In genomic region chr7:44976746-44977196, GRCh38 we compare ENCODE assay signal across 15 cellular contexts. TPM values are rescaled to one million over a fixed set of nuclear protein-coding genes. Genes with fewer than 3 reads are reported as not detected.
A peak's percentile ranks its signal among the peaks of the same experiment; 100 is the strongest.
DNase-seq lines count a peak whose midpoint lies in the region; ATAC-seq and TF ChIP-seq lines count a peak whose summit lies in the region.
"Had no signal": no experiment of that assay in that cellular context is flagged by ENCODE, and none has a peak within 500 bp of the region (broad histone marks: within the 10 kb centered on the region; RNA-seq: fewer than 3 reads in every experiment).

No MANE protein-coding gene starts in this region.

- no peaks in the 10 kb centered on the region for H3K9me3 ChIP-seq in esophagus squamous epithelium
- H3K9me3 ChIP-seq: ovary, transverse colon had no signal

- H3K36me3 Mint-ChIP-seq in activated CD4-positive, alpha-beta T cell treated with anti-CD3 and anti-CD28 coated beads, Interleukin-2, amount 10 ng/mL, durations not matched to agents 7 days and 5 days (ENCODE audit: low read depth) = peaks cover 70% of the 10 kb centered on the region
- peaks cover 62% of the 10 kb centered on the region for H3K36me3 Mint-ChIP-seq in activated naive CD8-positive, alpha-beta T cell treated with anti-CD3 and anti-CD28 coated beads, Interleukin-2, amount 50 U/mL, for 24 hours (ENCODE audit: low read depth)
- peaks cover 96% of the 10 kb centered on the region for H3K36me3 Mint-ChIP-seq in stimulated activated effector memory CD8-positive, alpha-beta T cell treated with anti-CD3 and anti-CD28 coated beads, Interleukin-12 subunit alpha, Interleukin-12 subunit beta, amount 100 ng/mL, for 72 hours

- peaks cover 62% of the 10 kb centered on the region for H3K4me1 Mint-ChIP-seq in activated CD4-positive, alpha-beta T cell treated with anti-CD3 and anti-CD28 coated beads, Interleukin-2, amount 10 ng/mL, durations not matched to agents 7 days and 5 days
- H3K4me1 Mint-ChIP-seq in activated naive CD8-positive, alpha-beta T cell treated with anti-CD3 and anti-CD28 coated beads, Interleukin-2, amount 50 U/mL, for 24 hours = peaks cover 69% of the 10 kb centered on the region
- peaks cover 72% of the 10 kb centered on the region for H3K4me1 Mint-ChIP-seq in stimulated activated effector memory CD8-positive, alpha-beta T cell treated with anti-CD3 and anti-CD28 coated beads, Interleukin-12 subunit alpha, Interleukin-12 subunit beta, amount 100 ng/mL, for 72 hours

- POLR2A ChIA-PET in activated CD4-positive, alpha-beta T cell treated with anti-CD3 and anti-CD28 coated beads, Interleukin-2, amount 10 ng/mL, durations not matched to agents 7 days and 5 days (lab: Charles Lee) = no interaction called here

- TF ChIP-seq POLR2A in NB4 (IDR thresholded peaks at IDR 0.05; ENCODE audit: extremely low read depth, insufficient read length) (no peak), esophagus squamous epithelium (IDR thresholded peaks at IDR 0.05) (no peak)

- intact Hi-C loops in esophagus squamous epithelium (cut with DNase I) = no loop called here

- no peak for ATAC-seq in activated naive CD8-positive, alpha-beta T cell treated with anti-CD3 and anti-CD28 coated beads, Interleukin-2, amount 50 U/mL, for 24 hours
- no peak for ATAC-seq in stimulated activated effector memory CD8-positive, alpha-beta T cell treated with anti-CD3 and anti-CD28 coated beads, Interleukin-12 subunit alpha, Interleukin-12 subunit beta, amount 100 ng/mL, for 72 hours
- ATAC-seq in HG02623 (IDR thresholded peaks at IDR 0.05; ENCODE audit: unreplicated experiment) (no peak), GM19328 (IDR thresholded peaks at IDR 0.05; ENCODE audit: unreplicated experiment) (no peak)

- 84 to 93% methylated on average over 3 to 14 of the region's 17 CpGs for WGBS in esophagus squamous epithelium, 2 donors

- H3K4me3 ChIP-seq in NB4 (ENCODE audit: low read depth, low read length) = peak overlapping the region; percentile 89
- H3K4me3 ChIP-seq in esophagus squamous epithelium = peak overlapping the region in 2 of 4 donors; percentile 28 to 57
- H3K4me3 ChIP-seq: ovary had no signal

- TF ChIP-seq CTCF in NB4 (IDR thresholded peaks at IDR 0.05; ENCODE audit: low read depth, low read length) (no peak), esophagus squamous epithelium (IDR thresholded peaks at IDR 0.05) (no peak)

- H3K27ac ChIP-seq in esophagus squamous epithelium = peak overlapping the region in 2 of 4 donors; percentile 35 to 74
- H3K27ac ChIP-seq: ovary had no signal

- CTCF ChIA-PET in activated CD4-positive, alpha-beta T cell treated with anti-CD3 and anti-CD28 coated beads, Interleukin-2, amount 10 ng/mL, durations not matched to agents 7 days and 5 days (lab: Charles Lee) = interaction anchor here (0.6 to 1.1 kb wide), 3 partner anchors 21 to 159 kb away, joined by 3 to 4 read pairs (median 4); no protein-coding TSS in a partner anchor

- no peaks in the 10 kb centered on the region for H3K27me3 Mint-ChIP-seq in activated CD4-positive, alpha-beta T cell treated with anti-CD3 and anti-CD28 coated beads, Interleukin-2, amount 10 ng/mL, durations not matched to agents 7 days and 5 days
- H3K27me3 Mint-ChIP-seq in activated naive CD8-positive, alpha-beta T cell treated with anti-CD3 and anti-CD28 coated beads, Interleukin-2, amount 50 U/mL, for 24 hours = no peaks in the 10 kb centered on the region

- peaks cover 0 to 23% (median 0%) of the 10 kb centered on the region in 3 donors for H3K36me3 ChIP-seq in esophagus squamous epithelium
- H3K36me3 ChIP-seq: ovary, transverse colon had no signal

- peak overlapping the region; percentile 95 for H3K27ac Mint-ChIP-seq in activated CD4-positive, alpha-beta T cell treated with anti-CD3 and anti-CD28 coated beads, Interleukin-2, amount 10 ng/mL, durations not matched to agents 7 days and 5 days
- H3K27ac Mint-ChIP-seq in activated naive CD8-positive, alpha-beta T cell treated with anti-CD3 and anti-CD28 coated beads, Interleukin-2, amount 50 U/mL, for 24 hours = peak overlapping the region; percentile 99
- H3K27ac Mint-ChIP-seq in stimulated activated effector memory CD8-positive, alpha-beta T cell treated with anti-CD3 and anti-CD28 coated beads, Interleukin-12 subunit alpha, Interleukin-12 subunit beta, amount 100 ng/mL, for 72 hours = peak overlapping the region; percentile 99

- H3K4me3 Mint-ChIP-seq in activated CD4-positive, alpha-beta T cell treated with anti-CD3 and anti-CD28 coated beads, Interleukin-2, amount 10 ng/mL, durations not matched to agents 7 days and 5 days = peak overlapping the region; percentile 98
- H3K4me3 Mint-ChIP-seq in activated naive CD8-positive, alpha-beta T cell treated with anti-CD3 and anti-CD28 coated beads, Interleukin-2, amount 50 U/mL, for 24 hours = peak overlapping the region; percentile 100
- H3K4me3 Mint-ChIP-seq in stimulated activated effector memory CD8-positive, alpha-beta T cell treated with anti-CD3 and anti-CD28 coated beads, Interleukin-12 subunit alpha, Interleukin-12 subunit beta, amount 100 ng/mL, for 72 hours = peak overlapping the region; percentile 99

- peaks cover 18 to 49% (median 33%) of the 10 kb centered on the region in 3 donors for H3K4me1 ChIP-seq in esophagus squamous epithelium

- no peaks in the 10 kb centered on the region for H3K27me3 ChIP-seq in esophagus squamous epithelium
- H3K27me3 ChIP-seq: dorsolateral prefrontal cortex, ovary, transverse colon had no signal

- H3K9me3 Mint-ChIP-seq in activated CD4-positive, alpha-beta T cell treated with anti-CD3 and anti-CD28 coated beads, Interleukin-2, amount 10 ng/mL, durations not matched to agents 7 days and 5 days = no peaks in the 10 kb centered on the region
- H3K9me3 Mint-ChIP-seq in activated naive CD8-positive, alpha-beta T cell treated with anti-CD3 and anti-CD28 coated beads, Interleukin-2, amount 50 U/mL, for 24 hours = no peaks in the 10 kb centered on the region
- no peaks in the 10 kb centered on the region for H3K9me3 Mint-ChIP-seq in stimulated activated effector memory CD8-positive, alpha-beta T cell treated with anti-CD3 and anti-CD28 coated beads, Interleukin-12 subunit alpha, Interleukin-12 subunit beta, amount 100 ng/mL, for 72 hours

- DNase-seq in activated CD4-positive, alpha-beta T cell treated with anti-CD3 and anti-CD28 coated beads, Interleukin-2, amount 10 ng/mL, durations not matched to agents 7 days and 5 days = no peak
- DNase-seq in activated CD4-positive, alpha-beta T cell treated with anti-CD3 and anti-CD28 coated beads, Interleukin-2, amount 50 U/mL, for 1 hour = no peak
- DNase-seq in NB4 (ENCODE audit: low read depth) (no peak), esophagus squamous epithelium (lab: John Stamatoyannopoulos, UW) (no peak)
- DNase-seq in activated naive CD8-positive, alpha-beta T cell treated with anti-CD3 and anti-CD28 coated beads, Interleukin-2, amount 50 U/mL, for 24 hours = no peak
- no peak for DNase-seq in stimulated activated effector memory CD8-positive, alpha-beta T cell treated with anti-CD3 and anti-CD28 coated beads, Interleukin-12 subunit alpha, Interleukin-12 subunit beta, amount 100 ng/mL, for 72 hours (ENCODE audit: low spot score in 2 of 2)
- DNase-seq: IMR-90, NCI-H1436, NCI-H446, ovary, T1000, transverse colon had no signal

RNA-seq across cellular contexts. Expression of gene MYO1G, which starts 2.0 kb away (rescaled TPM):
- 100 to 1,000 TPM; 414 to 457 TPM for total RNA-seq in activated CD4-positive, alpha-beta T cell treated with anti-CD3 and anti-CD28 coated beads, Interleukin-2, amount 10 ng/mL, durations not matched to agents 7 days and 5 days
- total RNA-seq in esophagus squamous epithelium = 1 to 10 TPM; 1.3 to 5.0 (median 2.6) TPM

RNA-seq across cellular contexts. Expression of gene CCM2, which starts 23.2 kb away (rescaled TPM):
- total RNA-seq in activated CD4-positive, alpha-beta T cell treated with anti-CD3 and anti-CD28 coated beads, Interleukin-2, amount 10 ng/mL, durations not matched to agents 7 days and 5 days = 100 to 1,000 TPM; 134 TPM
- total RNA-seq in esophagus squamous epithelium = 10 to 100 TPM; 20.0 to 36.3 (median 24.9) TPM

Comparison
In these comparisons a context has a peak if more than half of its experiments do, and no peak if none do; other contexts are left out.
1. RNA of gene MYO1G, which starts 2.0 kb away (total RNA-seq): 414 to 457 TPM in activated CD4-positive, alpha-beta T cell treated with anti-CD3 and anti-CD28 coated beads, Interleukin-2, amount 10 ng/mL, durations not matched to agents 7 days and 5 days; 1.3 to 5.0 TPM in esophagus squamous epithelium; every median in the first group is over 10 times any median in the second.
2. Peak in every context shown above with its lines, with median percentiles within 50 percentile points of each other: H3K27ac Mint-ChIP-seq and H3K4me3 Mint-ChIP-seq.